ENCODE assay signal across 23 cellular contexts in the genomic region with DNA sequence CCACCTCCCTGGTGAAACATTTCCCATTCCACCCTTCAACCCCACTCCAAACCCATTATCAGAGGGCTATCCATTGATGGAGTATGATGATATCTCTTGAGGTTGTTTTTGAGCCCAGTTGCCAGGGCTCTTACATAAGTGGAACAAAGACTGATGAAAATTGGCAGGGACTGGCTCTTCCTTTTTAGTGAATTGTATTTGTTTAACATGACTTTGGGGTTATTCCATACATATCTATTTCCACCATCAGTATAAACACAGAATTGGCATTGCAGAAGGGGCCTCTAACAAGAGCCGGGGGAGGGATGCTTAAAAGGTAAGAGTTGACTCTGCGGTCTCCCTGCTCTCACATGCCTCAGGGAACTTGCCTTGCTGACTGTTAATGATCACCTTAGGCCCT. TPM values are rescaled to one million over a fixed set of nuclear protein-coding genes. Genes with fewer than 3 reads are reported as not detected.
DNase-seq lines count a peak whose midpoint lies in the region; ATAC-seq, FAIRE-seq and TF ChIP-seq lines count a peak whose summit lies in the region.
"Had no signal": no experiment of that assay in that cellular context is flagged by ENCODE, and none has a peak within 500 bp of the region (broad histone marks: within the 10 kb centered on the region; RNA-seq: fewer than 3 reads in every experiment).

No MANE protein-coding gene starts in this region.

- H3K9ac ChIP-seq in kidney (ENCODE audit: low read length in 2 of 2) = no peak overlapping the region

- FAIRE-seq in kidney (lab: Jason Lieb, UNC) = no peak
- FAIRE-seq: H1 had no signal

- DNase-seq in NCI-H748 (lab: John Stamatoyannopoulos, UW; ENCODE audit: unreplicated experiment) (peak; percentile 42), NCI-H748 treated with DMSO at 0.1 percent for 48 hours (lab: John Stamatoyannopoulos, UW) (no peak), NCI-H69 (lab: John Stamatoyannopoulos, UW) (peak; percentile 29), kidney (no peak), NCI-H82 (lab: John Stamatoyannopoulos, UW) (no peak), mucosa of gallbladder (ENCODE audit: low spot score) (no peak)
- DNase-seq: AML-193; C1 segment of cervical spinal cord; Calu3; CD8-positive, alpha-beta memory T cell; DMS153; Karpas-422; MV-4-11; NCI-H1417 treated with DMSO at 0.1 percent for 48 hours; NCI-H187; NCI-H2171; NCI-H446; NCI-H526; Peyer's patch had no signal

- peaks cover 2 to 20% of the 10 kb centered on the region in 2 donors for H3K4me1 ChIP-seq in kidney (ENCODE audit: control insufficient read depth in 1 of 2, insufficient read depth in 1 of 2, low read depth in 1 of 2, low read length in 2 of 2)
- H3K4me1 ChIP-seq: Peyer's patch had no signal

- H3K9me3 ChIP-seq in kidney (ENCODE audit: control insufficient read depth in 1 of 2, low read length in 2 of 2) = peaks cover 0 to 3% of the 10 kb centered on the region in 2 donors
- H3K9me3 ChIP-seq: Peyer's patch had no signal

- no peaks in the 10 kb centered on the region for H3K36me3 ChIP-seq in kidney (ENCODE audit: control insufficient read depth in 1 of 2, insufficient read depth in 2 of 2, low read length in 2 of 2)
- H3K36me3 ChIP-seq: Peyer's patch had no signal

- ATAC-seq in HG03025 (IDR thresholded peaks at IDR 0.05; ENCODE audit: low FRiP score, unreplicated experiment) = no peak
- ATAC-seq: HCT116, SK-N-SH treated with all-trans-retinoic acid at 6 μM for 48 hours had no signal

- intact Hi-C loops in kidney (cut with DNase I) = no loop called here

- TF ChIP-seq CTCF in kidney (IDR thresholded peaks at IDR 0.05; ENCODE audit: borderline replicate concordance, extremely low read depth, insufficient read depth) = no peak

- H3K4me3 ChIP-seq in kidney (ENCODE audit: low read length in 2 of 2) = no peak overlapping the region
- H3K4me3 ChIP-seq: Peyer's patch had no signal

- peak overlapping the region; percentile 33 to 77 for H3K27ac ChIP-seq in kidney (ENCODE audit: low read depth in 2 of 2, low read length in 2 of 2)
- H3K27ac ChIP-seq: Peyer's patch had no signal

RNA-seq across cellular contexts. Expression of a gene that starts 28.9 kb away (rescaled TPM):
- total RNA-seq in kidney = 34.8 TPM
- 8.6 TPM for polyA plus RNA-seq in kidney (ENCODE audit: insufficient read depth, low read depth, low replicate concordance)
- total RNA-seq in mucosa of gallbladder = 20.3 TPM
- polyA plus RNA-seq: CD8-positive, alpha-beta memory T cell had no signal

Comparison
In these comparisons a context has a peak if more than half of its experiments do, and no peak if none do; other contexts are left out.
1. DNase-seq: peak in NCI-H748 (single experiment) and NCI-H69 (single experiment); none in NCI-H748 treated with DMSO at 0.1 percent for 48 hours (single experiment), kidney (single experiment), NCI-H82 (single experiment) and mucosa of gallbladder (single experiment).